In the genomic region with DNA sequence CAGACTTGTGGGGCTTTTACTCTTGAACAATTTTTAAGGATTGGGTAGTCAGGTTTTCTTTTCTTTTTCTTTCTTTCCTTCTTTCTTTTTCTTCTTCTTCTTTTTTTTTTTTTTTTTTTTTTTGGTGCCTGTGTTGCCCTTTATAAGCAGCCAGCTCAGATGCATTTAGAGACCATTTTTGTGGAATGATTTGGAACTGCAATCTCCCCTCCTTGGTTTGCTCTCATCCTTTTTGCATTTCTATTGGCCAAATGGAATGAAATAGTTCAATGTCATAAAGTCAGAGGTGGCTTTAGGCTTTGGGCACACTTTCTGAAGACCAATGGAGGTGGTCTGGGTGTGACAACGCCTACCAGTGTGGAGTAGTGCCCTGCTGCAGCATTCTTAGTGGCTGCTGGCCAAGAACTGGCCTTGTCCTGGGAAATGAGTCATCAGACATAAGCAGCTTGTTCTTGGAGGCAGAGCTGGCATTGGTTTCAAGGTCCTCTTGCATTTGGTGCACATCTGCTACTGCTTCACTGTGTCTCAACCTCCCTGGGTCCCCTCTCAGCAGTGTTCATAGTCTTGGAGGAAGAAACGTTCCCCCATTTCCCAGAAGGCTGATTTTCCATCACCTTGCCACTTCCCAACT, we compare ENCODE assay signal across 9 cellular contexts.
DNase-seq lines count a peak whose midpoint lies in the region; ATAC-seq and TF ChIP-seq lines count a peak whose summit lies in the region.
"Had no signal": no experiment of that assay in that cellular context is flagged by ENCODE, and none has a peak within 500 bp of the region (broad histone marks: within the 10 kb centered on the region; RNA-seq: fewer than 3 reads in every experiment).

No MANE protein-coding gene starts in this region.

- H3K27me3 ChIP-seq in esophagus squamous epithelium (no peaks in the 10 kb centered on the region), GM23338 (ENCODE audit: insufficient read depth) (peaks cover 17% of the 10 kb centered on the region; the same call in 1 of the 2 replicates)

- peaks cover 4% of the 10 kb centered on the region; the same call in 2 of the 3 replicates for H3K4me1 Mint-ChIP-seq in GM23338

- peaks cover 4% of the 10 kb centered on the region for H3K27me3 Mint-ChIP-seq in GM23338 (ENCODE audit: insufficient read depth, low read depth, poor library complexity)

- no peak overlapping the region for H3K4me2 ChIP-seq in GM23338

- DNase-seq in ELR (ENCODE audit: low read depth) (peak; percentile 62), RKO (ENCODE audit: low spot score) (peak; percentile 57), fibroblast of peridontal ligament (ENCODE audit: extremely low read depth) (peak; percentile 74), sciatic nerve (ENCODE audit: low spot score) (peak; percentile 61), NCI-H1694 treated with DMSO at 0.1 percent for 48 hours (lab: John Stamatoyannopoulos, UW) (no peak), esophagus squamous epithelium (lab: John Stamatoyannopoulos, UW) (no peak), GM23338 (ENCODE audit: low spot score) (no peak), DMS114 treated with DMSO at 0.1 percent for 48 hours (lab: John Stamatoyannopoulos, UW; ENCODE audit: unreplicated experiment) (no peak)
- DNase-seq: activated gamma-delta T cell had no signal

- no peaks in the 10 kb centered on the region for H4K20me1 ChIP-seq in GM23338 (replicated peaks; ENCODE audit: insufficient read depth)

- no peaks in the 10 kb centered on the region for H3K4me1 ChIP-seq in esophagus squamous epithelium
- H3K4me1 ChIP-seq in GM23338 (ENCODE audit: insufficient read depth), result no peaks in the 10 kb centered on the region

- no peak overlapping the region for H3K4me3 Mint-ChIP-seq in GM23338

- no peak overlapping the region for H3K4me3 ChIP-seq in esophagus squamous epithelium
- H3K4me3 ChIP-seq in GM23338, result no peak overlapping the region

- H3K36me3 ChIP-seq in esophagus squamous epithelium (no peaks in the 10 kb centered on the region), GM23338 (ENCODE audit: insufficient read depth) (no peaks in the 10 kb centered on the region)

- no peaks in the 10 kb centered on the region for H3K9me2 ChIP-seq in GM23338 (ENCODE audit: insufficient read depth)

- H3K79me2 ChIP-seq in GM23338 (replicated peaks; ENCODE audit: insufficient read depth), result no peaks in the 10 kb centered on the region

- WGBS in esophagus squamous epithelium, 2 donors, result 29 to 38% methylated on average over 1 to 2 of the region's 2 CpGs

- no peak for TF ChIP-seq CTCF in esophagus squamous epithelium (IDR thresholded peaks at IDR 0.05)
- TF ChIP-seq CTCF in GM23338 (conservative IDR thresholded peaks at IDR 0.05; ENCODE audit: low read depth in 2 of 2), result no peak

- no peaks in the 10 kb centered on the region for H3F3A ChIP-seq in GM23338 (replicated peaks; ENCODE audit: low read depth)

- intact Hi-C loops in sciatic nerve (cut with DNase I), result no loop called here
- intact Hi-C loops in esophagus squamous epithelium (cut with DNase I), result no loop called here

- ATAC-seq in sciatic nerve (peak; percentile 56), GM23338 (no peak)

- H3K27ac Mint-ChIP-seq in GM23338, result no peak overlapping the region

- H3K27ac ChIP-seq in esophagus squamous epithelium (no peak overlapping the region), GM23338 (ENCODE audit: low read depth) (no peak overlapping the region)

- no peaks in the 10 kb centered on the region for H3K36me3 Mint-ChIP-seq in GM23338 (ENCODE audit: low read depth)

- H3K9me3 Mint-ChIP-seq in GM23338, result no peaks in the 10 kb centered on the region

- H2AFZ ChIP-seq in GM23338, result no peak overlapping the region

- TF ChIP-seq POLR2A in esophagus squamous epithelium (IDR thresholded peaks at IDR 0.05), result no peak

- no peaks in the 10 kb centered on the region for H3K9me3 ChIP-seq in esophagus squamous epithelium

TF ChIP-seq in GM23338, 12 proteins besides CTCF, POLR2A, EP300 and RAD21:
- TF ChIP-seq EZH2 (IDR thresholded peaks at IDR 0.05; ENCODE audit: low read depth, unreplicated experiment), result no peak
TF ChIP-seq in GM23338: peak in this region for 0.

Comparison
In these comparisons a context has a peak if more than half of its experiments do, and no peak if none do; other contexts are left out.
1. DNase-seq: peak in ELR (single experiment), RKO (single experiment), fibroblast of peridontal ligament (single experiment) and sciatic nerve (single experiment); none in NCI-H1694 treated with DMSO at 0.1 percent for 48 hours (single experiment), esophagus squamous epithelium (single experiment), GM23338 (single experiment) and DMS114 treated with DMSO at 0.1 percent for 48 hours (single experiment).